In genomic region chr3:127590282-127590592, GRCh38 we compare ENCODE assay signal across 8 cellular contexts. TPM values are rescaled to one million over a fixed set of nuclear protein-coding genes. Genes with fewer than 3 reads are reported as not detected.
A peak's percentile ranks its signal among the peaks of the same experiment; 100 is the strongest.
DNase-seq lines count a peak whose midpoint lies in the region; ATAC-seq and TF ChIP-seq lines count a peak whose summit lies in the region.

No MANE protein-coding gene starts in this region.

- intact Hi-C loops in esophagus squamous epithelium (cut with DNase I) = no loop called here

- 0 out of 2 replicates have a peak, but pooled peaks cover 2% of the 10 kb centered on the region for H3K36me3 Mint-ChIP-seq in WTC11

- peaks cover 19% of the 10 kb centered on the region for H3K4me1 Mint-ChIP-seq in WTC11

- WGBS in esophagus squamous epithelium, 2 donors = no CpG with 5 or more reads among the region's 41 CpGs

- H2AFZ ChIP-seq in ACC112 (ENCODE audit: low read length, unreplicated experiment) = no peak overlapping the region

- TF ChIP-seq CTCF in WTC11 (IDR thresholded peaks at IDR 0.05) = no peak
- peak in 1 of 6 experiments; percentile 14 for TF ChIP-seq CTCF in esophagus squamous epithelium (IDR thresholded peaks at IDR 0.05)
- no peak for TF ChIP-seq CTCF in omental fat pad (IDR thresholded peaks at IDR 0.05)

- H3K4me3 ChIP-seq in ACC112 (ENCODE audit: low read depth, low read length) = peak overlapping the region; percentile 98
- peak overlapping the region; percentile 65 to 88 (median 82) for H3K4me3 ChIP-seq in esophagus squamous epithelium

- CTCF ChIA-PET in WTC11 (lab: Charles Lee) = interaction anchor here (1.1 to 7.1 kb wide), 2 partner anchors 15 to 43 kb away, joined by 4 to 72 read pairs; no protein-coding TSS in a partner anchor

- H3K4me1 ChIP-seq in ACC112 (ENCODE audit: control insufficient read depth, insufficient read depth, low read length, unreplicated experiment) = peaks cover 29% of the 10 kb centered on the region
- H3K4me1 ChIP-seq in esophagus squamous epithelium = peaks cover 28 to 61% (median 37%) of the 10 kb centered on the region in 3 donors

- H3K27ac ChIP-seq in ACC112 (ENCODE audit: low read depth, low read length) = peak overlapping the region; percentile 86
- H3K27ac ChIP-seq in esophagus squamous epithelium = peak overlapping the region; percentile 87 to 97 (median 91)

- POLR2A ChIA-PET in WTC11 (lab: Charles Lee) = interaction anchor here (0.7 to 1.2 kb wide), 2 partner anchors 8 to 9 kb away, joined by 4 read pairs; no protein-coding TSS in a partner anchor

- H3K27me3 Mint-ChIP-seq in WTC11 (ENCODE audit: low read depth) = peaks cover 7% of the 10 kb centered on the region

- ATAC-seq in GM18870 (IDR thresholded peaks at IDR 0.05; ENCODE audit: unreplicated experiment) (peak; percentile 8), HG03060 (IDR thresholded peaks at IDR 0.05; ENCODE audit: low read depth, unreplicated experiment) (peak; percentile 1), WTC11 (peak; percentile 12), omental fat pad (ENCODE audit: low FRiP score) (peak; percentile 69)

- no peaks in the 10 kb centered on the region for H3K9me3 Mint-ChIP-seq in WTC11

- peaks cover 46% of the 10 kb centered on the region for H3K79me2 ChIP-seq in ACC112 (ENCODE audit: control insufficient read depth, insufficient read depth, low read length, unreplicated experiment)

- DNase-seq in WTC11 (ENCODE audit: low spot score) (no peak), esophagus squamous epithelium (lab: John Stamatoyannopoulos, UW) (no peak), omental fat pad (ENCODE audit: low spot score) (no peak), LoVo (ENCODE audit: low spot score) (no peak), CD1c-positive myeloid dendritic cell (ENCODE audit: extremely low spot score) (no peak)

- H3K36me3 ChIP-seq in ACC112 (ENCODE audit: insufficient read depth, low read length) (no peaks in the 10 kb centered on the region), esophagus squamous epithelium (no peaks in the 10 kb centered on the region)

- H3K4me3 Mint-ChIP-seq in WTC11 = peak overlapping the region; percentile 86

- no peak overlapping the region for H3K27ac Mint-ChIP-seq in WTC11

- TF ChIP-seq POLR2A in esophagus squamous epithelium (IDR thresholded peaks at IDR 0.05) = peak in 1 of 4 donors; percentile 42

- H3K9me3 ChIP-seq in esophagus squamous epithelium = no peaks in the 10 kb centered on the region

- H3K27me3 ChIP-seq in ACC112 (ENCODE audit: insufficient read depth, low read length) (no peaks in the 10 kb centered on the region), esophagus squamous epithelium (no peaks in the 10 kb centered on the region)

TF ChIP-seq in WTC11, 78 proteins besides CTCF, POLR2A, EP300 and RAD21:
- TF ChIP-seq CREM (CRISPR knock-in tag; IDR thresholded peaks at IDR 0.05) (no peak), PRRX2 (CRISPR knock-in tag; IDR thresholded peaks at IDR 0.05) (no peak), OVOL2 (CRISPR knock-in tag; IDR thresholded peaks at IDR 0.05; ENCODE audit: borderline replicate concordance) (no peak), NR3C1 (CRISPR knock-in tag; conservative IDR thresholded peaks at IDR 0.05; ENCODE audit: low read depth) (0 out of 2 replicates have a peak, but pooled peaks have one; percentile 5), ATF6 (CRISPR knock-in tag; IDR thresholded peaks at IDR 0.05) (no peak), TP53 (CRISPR knock-in tag; IDR thresholded peaks at IDR 0.05) (peak; percentile 25; the same call in 1 of the 2 replicates), ETV6 (CRISPR knock-in tag; IDR thresholded peaks at IDR 0.05) (peak; percentile 32; the same call in 1 of the 2 replicates), FOXP4 (CRISPR knock-in tag; IDR thresholded peaks at IDR 0.05) (peak; percentile 74; the same call in 1 of the 2 replicates), FOXK1 (CRISPR knock-in tag; IDR thresholded peaks at IDR 0.05) (0 out of 2 replicates have a peak, but pooled peaks have one; percentile 25), CREB1 (CRISPR knock-in tag; IDR thresholded peaks at IDR 0.05) (no peak), TCF7 (CRISPR knock-in tag; IDR thresholded peaks at IDR 0.05; ENCODE audit: low read depth) (no peak)
TF ChIP-seq in WTC11: peak in this region for 5.

RNA-seq across cellular contexts. Expression of gene TPRA1, which starts 0.3 kb away (rescaled TPM):
- 20.3 to 24.2 TPM (median 22.0 TPM) in 3 replicates for total RNA-seq in WTC11 (2021)
- 10 to 100 TPM; 19.2 to 25.7 (median 21.0) TPM for total RNA-seq in esophagus squamous epithelium
- total RNA-seq in omental fat pad = 10 to 100 TPM; 31.4 to 39.0 (median 33.5) TPM

RNA-seq across cellular contexts. Expression of gene MCM2, which starts 8.0 kb away (rescaled TPM):
- total RNA-seq in WTC11 (2021) = 142 to 155 TPM (median 152 TPM) in 3 replicates
- total RNA-seq in esophagus squamous epithelium = 10 to 100 TPM; 10.3 to 40.4 (median 30.5) TPM
- total RNA-seq in omental fat pad = 10 to 100 TPM in 1 of 4 donors, 1 to 10 TPM in 3; 2.7 to 10.4 (median 5.9) TPM

RNA-seq across cellular contexts. Expression of gene PODXL2, which starts 38.7 kb away (rescaled TPM):
- total RNA-seq in WTC11 (2021) (33.6 to 38.8 TPM (median 37.8 TPM) in 3 replicates), esophagus squamous epithelium (1 to 10 TPM; 2.1 to 5.5 (median 4.4) TPM), omental fat pad (1 to 10 TPM; 1.7 to 6.3 (median 2.9) TPM)

Comparison
In these comparisons a context has a peak if more than half of its experiments do, and no peak if none do; other contexts are left out.
1. ATAC-seq: peak in every context shown above with its lines; median percentile 69 in omental fat pad; 12 in WTC11; 8 in GM18870; 1 in HG03060.